Comparison of ENCODE assay signal across 7 cellular contexts in the genomic region with DNA sequence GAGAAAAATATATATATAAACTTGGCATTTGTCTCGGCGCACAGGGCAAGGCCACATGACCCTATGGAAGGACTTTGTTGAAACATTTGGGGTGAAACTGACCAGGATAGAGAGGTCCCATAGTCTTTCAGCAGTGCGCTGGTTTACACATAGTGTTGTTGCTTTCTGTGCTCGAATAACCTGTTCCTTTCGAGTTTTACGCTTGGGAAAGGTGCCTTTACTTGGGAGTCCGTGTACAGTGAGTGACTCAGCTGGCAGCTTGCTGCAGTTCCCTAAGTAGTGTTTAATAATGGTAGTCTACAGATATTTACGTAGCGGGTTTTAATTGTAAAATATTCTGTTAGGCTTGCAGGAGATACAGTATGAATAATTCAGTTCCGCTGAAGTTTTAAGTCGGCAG. TPM values are rescaled to one million over a fixed set of nuclear protein-coding genes. Genes with fewer than 3 reads are reported as not detected.
DNase-seq lines count a peak whose midpoint lies in the region; ATAC-seq, FAIRE-seq and TF ChIP-seq lines count a peak whose summit lies in the region.

No MANE protein-coding gene starts in this region.

- peak overlapping the region; percentile 86 for H2AFZ ChIP-seq in IMR-90 (replicated peaks; ENCODE audit: low read length, poor library complexity)
- H2AFZ ChIP-seq in GM12878 (ENCODE audit: control insufficient read depth, low read depth, low read length): peak overlapping the region; percentile 73
- no peak overlapping the region for H2AFZ ChIP-seq in HepG2 (ENCODE audit: low read length)

- TF ChIP-seq CTCF in IMR-90 (conservative IDR thresholded peaks at IDR 0.05; ENCODE audit: low read depth, low read length): no peak
- no peak for TF ChIP-seq CTCF in GM12878 (IDR thresholded peaks at IDR 0.05 in 2 of 3, conservative IDR thresholded peaks at IDR 0.05 in 1 of 3; ENCODE audit: control insufficient read depth in 2 of 3, extremely low read depth in 1 of 3, insufficient read depth in 1 of 3, low read depth in 3 of 3, low read length in 3 of 3)
- TF ChIP-seq CTCF in HepG2 (CRISPR knock-in tag; IDR thresholded peaks at IDR 0.05): no peak
- TF ChIP-seq CTCF in transverse colon (IDR thresholded peaks at IDR 0.05): no peak

- BruUV-seq in IMR-90 (replicated peaks; lab: Mats Ljungman, UMichigan) (no TSS peak), GM12878 (replicated peaks; lab: Mats Ljungman, UMichigan) (no TSS peak), HepG2 (replicated peaks; lab: Mats Ljungman, UMichigan) (TSS peak; percentile 84)

- intact Hi-C loops in IMR-90 (cut with micrococcal nuclease) (no loop called here), GM12878 (cut with micrococcal nuclease; ENCODE audit: unreplicated experiment) (no loop called here), HepG2 (cut with micrococcal nuclease; ENCODE audit: unreplicated experiment) (no loop called here), transverse colon (cut with DNase I; ENCODE audit: low total_unique reads) (no loop called here)

- H2BK120ac ChIP-seq in IMR-90 (ENCODE audit: low read depth, low read length): 0 out of 2 replicates have a peak overlapping the region, but pooled peaks have one; percentile 16

- H4K20me1 ChIP-seq in IMR-90 (ENCODE audit: insufficient read depth, low read length): no peaks in the 10 kb centered on the region
- H4K20me1 ChIP-seq in GM12878 (ENCODE audit: control insufficient read depth, insufficient read depth): no peaks in the 10 kb centered on the region
- H4K20me1 ChIP-seq in HepG2 (ENCODE audit: insufficient read depth, low read length): no peaks in the 10 kb centered on the region

- H3K4me2 ChIP-seq in IMR-90 (ENCODE audit: low read depth, low read length) (peak overlapping the region; percentile 82), GM12878 (ENCODE audit: control insufficient read depth, insufficient read depth) (peak overlapping the region; percentile 54), HepG2 (ENCODE audit: low read depth, low read length) (peak overlapping the region; percentile 66)

- H3K27ac ChIP-seq in IMR-90 (ENCODE audit: insufficient read depth, low read length) (peak overlapping the region; percentile 48), GM12878 (ENCODE audit: control insufficient read depth, insufficient read depth) (peak overlapping the region; percentile 55), HepG2 (ENCODE audit: extremely low read length, insufficient read depth, low read length) (peak overlapping the region; percentile 80), transverse colon (peak overlapping the region; percentile 52 to 79 (median 70))

- peaks cover 4 to 9% of the 10 kb centered on the region in 2 experiments; a peak in 3 of 4 replicates for H3K79me1 ChIP-seq in IMR-90 (ENCODE audit: low read depth in 1 of 2, low read length in 2 of 2)

- H4K8ac ChIP-seq in IMR-90 (ENCODE audit: low read depth in 2 of 2, low read length in 2 of 2): peak overlapping the region; percentile 55 to 90

- RAD21 ChIA-PET in GM12878 (lab: Charles Lee; ENCODE audit: unreplicated experiment): no interaction called here

- TF ChIP-seq POLR2A in IMR-90 (IDR thresholded peaks at IDR 0.05; ENCODE audit: low read depth, low read length) (no peak), GM12878 (IDR thresholded peaks at IDR 0.05; ENCODE audit: low read depth, low read length) (no peak), HepG2 (IDR thresholded peaks at IDR 0.05; ENCODE audit: insufficient read depth in 1 of 2, low read depth in 2 of 2, low read length in 2 of 2) (no peak), transverse colon (IDR thresholded peaks at IDR 0.05) (no peak)

- H3K4me3 ChIP-seq in IMR-90 (ENCODE audit: insufficient read depth, low read depth, low read length) (peak overlapping the region; percentile 62), GM12878 (peak overlapping the region; percentile 61), HepG2 (replicated peaks in 1 of 3; ENCODE audit: insufficient read depth in 1 of 3, low read depth in 2 of 3, low read length in 3 of 3) (peak overlapping the region; percentile 77 to 84 (median 78)), transverse colon (peak overlapping the region; percentile 39 to 69 (median 52))

- peak overlapping the region; percentile 86; the same call in 1 of the 2 replicates for H3K14ac ChIP-seq in IMR-90 (replicated peaks; ENCODE audit: low read depth, low read length)

- in situ Hi-C loops in IMR-90 (cut with MboI; ENCODE audit: low sequenced_read_pairs) (no loop called here), GM12878 (cut with MboI) (no loop called here), HepG2 (cut with HindIII; ENCODE audit: extremely low pct_ligation_motif_present, low pct_unique_long_range_greater_than_20kb) (no loop called here), transverse colon (cut with MboI; ENCODE audit: low pct_ligation_motif_present in 1 of 4, low pct_unique_long_range_greater_than_20kb in 1 of 4, low sequenced_read_pairs in 3 of 4) (no loop called here)

- no peak overlapping the region for H4K91ac ChIP-seq in IMR-90 (ENCODE audit: insufficient read depth, low read depth, low read length)

- no peak overlapping the region for H2BK20ac ChIP-seq in IMR-90 (ENCODE audit: low read depth, low read length)

- peak; percentile 12 for ATAC-seq in GM18907 (IDR thresholded peaks at IDR 0.05; ENCODE audit: unreplicated experiment)
- ATAC-seq in IMR-90 (ENCODE audit: low read depth): peak; percentile 10; the same call in 1 of the 2 replicates
- peak; percentile 18 for ATAC-seq in GM12878
- ATAC-seq in HepG2: peak; percentile 39

- H2BK15ac ChIP-seq in IMR-90 (ENCODE audit: low read depth, low read length): no peak overlapping the region

- TF ChIP-seq RAD21 in IMR-90 (IDR thresholded peaks at IDR 0.05; ENCODE audit: low read length): no peak
- TF ChIP-seq RAD21 in GM12878 (IDR thresholded peaks at IDR 0.05; ENCODE audit: insufficient read depth, low read depth, low read length): no peak
- TF ChIP-seq RAD21 in HepG2 (CRISPR knock-in tag; IDR thresholded peaks at IDR 0.05): no peak

- peak overlapping the region; percentile 79; the same call in 1 of the 2 replicates for H3K4ac ChIP-seq in IMR-90 (ENCODE audit: low read depth, low read length)

- H3K9me3 ChIP-seq in IMR-90 (ENCODE audit: control insufficient read depth, insufficient read depth, low read length) (no peaks in the 10 kb centered on the region), GM12878 (replicated peaks; ENCODE audit: control insufficient read depth, insufficient read depth, low read length) (no peaks in the 10 kb centered on the region), HepG2 (ENCODE audit: low read length) (no peaks in the 10 kb centered on the region), transverse colon (no peaks in the 10 kb centered on the region)

- H3K27me3 ChIP-seq in IMR-90 (ENCODE audit: control insufficient read depth, insufficient read depth, low read length) (no peaks in the 10 kb centered on the region), GM12878 (replicated peaks in 1 of 2; ENCODE audit: control insufficient read depth in 2 of 2, insufficient read depth in 2 of 2, low read length in 1 of 2) (no peaks in the 10 kb centered on the region), HepG2 (ENCODE audit: control insufficient read depth in 1 of 2, insufficient read depth in 2 of 2, low read length in 2 of 2) (no peaks in the 10 kb centered on the region; a peak in 1 of 5 replicates), transverse colon (no peaks in the 10 kb centered on the region)

- H3K9ac ChIP-seq in IMR-90 (ENCODE audit: low read depth, low read length): peak overlapping the region; percentile 83
- peak overlapping the region; percentile 78 for H3K9ac ChIP-seq in GM12878 (ENCODE audit: control insufficient read depth, insufficient read depth, low read length)
- H3K9ac ChIP-seq in HepG2 (ENCODE audit: insufficient read depth, low read depth, low read length): peak overlapping the region; percentile 82

- peak; percentile 28 for DNase-seq in IMR-90
- no peak for DNase-seq in GM12878 (ENCODE audit: low read depth, low spot score)
- no peak for DNase-seq in HepG2 (ENCODE audit: low spot score)
- DNase-seq in transverse colon: no peak
- no peak for DNase-seq in effector CD4-positive, alpha-beta T cell
- DNase-seq in stimulated activated naive CD4-positive, alpha-beta T cell (lab: John Stamatoyannopoulos, UW): no peak

- H3K36me3 ChIP-seq in IMR-90 (ENCODE audit: control insufficient read depth, insufficient read depth, low read length) (no peaks in the 10 kb centered on the region), GM12878 (ENCODE audit: control insufficient read depth in 2 of 2, insufficient read depth in 2 of 2, low read length in 1 of 2) (no peaks in the 10 kb centered on the region), HepG2 (replicated peaks in 1 of 2; ENCODE audit: control insufficient read depth in 1 of 2, insufficient read depth in 2 of 2, low read length in 2 of 2) (no peaks in the 10 kb centered on the region), transverse colon (no peaks in the 10 kb centered on the region)

- FAIRE-seq in GM12878 (lab: Jason Lieb, UNC) (peak; percentile 62), HepG2 (lab: Jason Lieb, UNC) (no peak)

- WGBS in IMR-90 (ENCODE audit: extremely low coverage in 2 of 2, insufficient read length in 1 of 2), 2 experiments: 33% methylated on average over 1 of the region's 11 CpGs; no CpG with 5 or more reads in 1 of the 2 experiments
- 30% methylated on average over 11 of the region's 11 CpGs for WGBS in GM12878 (ENCODE audit: insufficient coverage, insufficient replicate concordance, low lambda C conversion rate, missing lambda C conversion rate)
- WGBS in HepG2 (ENCODE audit: low lambda C conversion rate): 0% methylated on average over 7 of the region's 11 CpGs
- WGBS in transverse colon (ENCODE audit: low coverage in 1 of 2), 2 donors: 19 to 54% methylated on average over 5 to 11 of the region's 11 CpGs

- CTCF ChIA-PET in IMR-90 (lab: Yijun Ruan, JAX) (no interaction called here), GM12878 (lab: Yijun Ruan, JAX) (no interaction called here), HepG2 (lab: Yijun Ruan, JAX; ENCODE audit: low intra/inter-chr PET ratio, low total read pairs) (no interaction called here)

- no peak overlapping the region for H3K18ac ChIP-seq in IMR-90 (ENCODE audit: low read depth, low read length)

- SMC1A ChIA-PET in GM12878 (lab: Charles Lee; ENCODE audit: uncharacterized antibody, unreplicated experiment): no interaction called here

- H3K4me1 ChIP-seq in IMR-90 (ENCODE audit: control insufficient read depth, insufficient read depth, low read length) (no peaks in the 10 kb centered on the region), GM12878 (ENCODE audit: control insufficient read depth, insufficient read depth, low read length) (no peaks in the 10 kb centered on the region), HepG2 (ENCODE audit: insufficient read depth, low read length) (no peaks in the 10 kb centered on the region), transverse colon (peaks cover 0 to 5% (median 3%) of the 10 kb centered on the region in 4 donors)

- dilution Hi-C loops in IMR-90 (cut with HindIII; ENCODE audit: low sequenced_read_pairs, unreplicated experiment): no loop called here

- H3K79me2 ChIP-seq in GM12878 (ENCODE audit: control insufficient read depth, insufficient read depth, low read length): peaks cover 7% of the 10 kb centered on the region
- peaks cover 10% of the 10 kb centered on the region for H3K79me2 ChIP-seq in HepG2 (ENCODE audit: insufficient read depth, low read length)

- H4K5ac ChIP-seq in IMR-90 (ENCODE audit: low read depth, low read length): no peak overlapping the region

- H3K9me1 ChIP-seq in IMR-90 (ENCODE audit: insufficient read depth, low read length): no peaks in the 10 kb centered on the region

- H3K56ac ChIP-seq in IMR-90 (ENCODE audit: extremely low read depth, insufficient read depth, low read length): peak overlapping the region; percentile 70; the same call in 1 of the 2 replicates

- H3K23ac ChIP-seq in IMR-90 (ENCODE audit: low read depth, low read length): no peak overlapping the region

- H2AK9ac ChIP-seq in IMR-90 (replicated peaks; ENCODE audit: low read depth, low read length, poor library complexity): no peak overlapping the region

- H2AK5ac ChIP-seq in IMR-90 (ENCODE audit: low read depth, low read length): no peak overlapping the region

- TF ChIP-seq EP300 in GM12878 (IDR thresholded peaks at IDR 0.05; ENCODE audit: borderline replicate concordance in 1 of 2, control insufficient read depth in 1 of 2, low read depth in 2 of 2, low read length in 2 of 2) (no peak), HepG2 (IDR thresholded peaks at IDR 0.05; ENCODE audit: low read depth in 2 of 2, low read length in 2 of 2) (no peak), HepG2 (CRISPR knock-in tag; IDR thresholded peaks at IDR 0.05; ENCODE audit: borderline replicate concordance) (no peak), transverse colon (IDR thresholded peaks at IDR 0.05; ENCODE audit: low read depth) (no peak)

- POLR2A ChIA-PET in IMR-90 (lab: Charles Lee; ENCODE audit: unreplicated experiment) (no interaction called here), GM12878 (lab: Charles Lee) (interaction anchor here (0.5 kb wide), 1 partner anchor 209 kb away, joined by 4 read pairs; no protein-coding TSS in a partner anchor), HepG2 (lab: Yijun Ruan, JAX) (no interaction called here)

- H2BK5ac ChIP-seq in IMR-90 (ENCODE audit: low read depth, low read length, poor library complexity, severe bottlenecking): no peak overlapping the region

RNA-seq across cellular contexts. Expression of a gene that starts 0.6 kb away (rescaled TPM):
- total RNA-seq in IMR-90 (2012; rRNA removed): 9.7 and 11.1 TPM in 2 replicates
- 3.2 and 4.6 TPM in 2 replicates for polyA plus RNA-seq in IMR-90 (2012; rRNA removed)
- 0.75 and 0.82 TPM in 2 replicates for polyA plus RNA-seq in IMR-90 (2012; cell fraction: cytosol; rRNA removed)
- polyA plus RNA-seq in IMR-90 (2012; cell fraction: nucleus; rRNA removed; ENCODE audit: low replicate concordance): 0.61 and 2.5 TPM in 2 replicates
- total RNA-seq in GM12878 (2013; cell fraction: nucleolus; rRNA removed): 13.2 and 15.4 TPM in 2 replicates
- total RNA-seq in GM12878 (2014; rRNA removed): 4.5 and 5.9 TPM in 2 replicates
- 9.3 and 9.4 TPM in 2 replicates for total RNA-seq in GM12878 (2014; rRNA removed; fragmentation: Illumina TruSeq; extraction: Trizol)
- total RNA-seq in GM12878 (2021): 13.6 and 14.7 TPM in 2 replicates
- polyA plus RNA-seq in GM12878 (2011; ENCODE audit: low read depth): 6.1 TPM
- polyA plus RNA-seq in GM12878 (2011; rRNA removed): 9.6 and 12.5 TPM in 2 replicates
- polyA plus RNA-seq in GM12878 (2011; cell fraction: cytosol; rRNA removed): 3.2 and 4.0 TPM in 2 replicates
- polyA plus RNA-seq in GM12878 (2011; cell fraction: nucleus; rRNA removed): 3.9 and 4.6 TPM in 2 replicates
- 4.5 and 6.8 TPM in 2 replicates for polyA plus RNA-seq in GM12878 (2012)
- polyA plus RNA-seq in GM12878 (2014; fragmentation: Illumina TruSeq; extraction: Trizol): 7.7 and 7.9 TPM in 2 replicates
- 1 to 10 TPM; 5.6 to 9.8 TPM for polyA plus RNA-seq in GM12878 (2014; fragmentation: Nextera tagmentation; extraction: Ambion mirVana)
- 4.4 and 5.0 TPM in 2 replicates for polyA plus RNA-seq in GM12878 (2014; rRNA removed)
- polyA plus RNA-seq in GM12878 (2016; fragmentation: Nextera tagmentation; extraction: Ambion mirVana): 1 to 10 TPM; 5.5 to 7.5 TPM
- 6.3 and 9.4 TPM in 2 replicates for polyA minus RNA-seq in GM12878 (2011; rRNA and poly(A)+ RNA removed)
- 4.6 and 5.1 TPM in 2 replicates for polyA minus RNA-seq in GM12878 (2011; cell fraction: cytosol; rRNA and poly(A)+ RNA removed)
- polyA minus RNA-seq in GM12878 (2011; cell fraction: nucleus; rRNA and poly(A)+ RNA removed): 2.4 and 2.8 TPM in 2 replicates
- 13.9 and 28.0 TPM in 2 replicates for total RNA-seq in HepG2 (2016; rRNA removed; fragmentation: Illumina TruSeq; extraction: Trizol)
- 6.0 and 6.2 TPM in 2 replicates for total RNA-seq in HepG2 (2016; cell fraction: cytosol; rRNA removed; fragmentation: Illumina TruSeq; extraction: Trizol; ENCODE audit: low read depth)
- 14.5 and 27.0 TPM in 2 replicates for total RNA-seq in HepG2 (2016; cell fraction: insoluble cytoplasmic fraction; rRNA removed; fragmentation: Illumina TruSeq; extraction: Trizol)
- 4.4 and 5.0 TPM in 2 replicates for total RNA-seq in HepG2 (2016; cell fraction: membrane; rRNA removed; fragmentation: Illumina TruSeq; extraction: Trizol)
- total RNA-seq in HepG2 (2016; cell fraction: nucleus; rRNA removed; fragmentation: Illumina TruSeq; extraction: Trizol): 9.6 and 12.3 TPM in 2 replicates
- polyA plus RNA-seq in HepG2 (2011; rRNA removed): 5.3 and 7.3 TPM in 2 replicates
- 2.6 and 4.3 TPM in 2 replicates for polyA plus RNA-seq in HepG2 (2011; cell fraction: cytosol; rRNA removed)
- polyA plus RNA-seq in HepG2 (2011; cell fraction: nucleus; rRNA removed): 2.9 and 3.3 TPM in 2 replicates
- 7.8 and 9.6 TPM in 2 replicates for polyA plus RNA-seq in HepG2 (2012)
- 1.9 and 2.5 TPM in 2 replicates for polyA plus RNA-seq in HepG2 (2016; cell fraction: cytosol; fragmentation: Illumina TruSeq; extraction: Trizol; ENCODE audit: low read depth)
- polyA plus RNA-seq in HepG2 (2016; cell fraction: insoluble cytoplasmic fraction; fragmentation: Illumina TruSeq; extraction: Trizol; ENCODE audit: low read depth): 18.7 and 22.2 TPM in 2 replicates
- polyA plus RNA-seq in HepG2 (2016; cell fraction: membrane; fragmentation: Illumina TruSeq; extraction: Trizol; ENCODE audit: low read depth): 2.0 and 2.8 TPM in 2 replicates
- polyA plus RNA-seq in HepG2 (2016; cell fraction: nucleus; fragmentation: Illumina TruSeq; extraction: Trizol; ENCODE audit: insufficient read depth, low read depth): 9.0 and 11.5 TPM in 2 replicates
- 2.7 and 10.9 TPM in 2 replicates for polyA minus RNA-seq in HepG2 (2011; rRNA and poly(A)+ RNA removed; ENCODE audit: low replicate concordance)
- 5.8 and 8.5 TPM in 2 replicates for polyA minus RNA-seq in HepG2 (2011; cell fraction: cytosol; rRNA and poly(A)+ RNA removed)
- 8.4 and 10.7 TPM in 2 replicates for polyA minus RNA-seq in HepG2 (2011; cell fraction: nucleus; rRNA and poly(A)+ RNA removed)
- total RNA-seq in transverse colon: 10 to 100 TPM in 2 of 4 donors, 1 to 10 TPM in 2; 1.1 to 11.2 (median 7.2) TPM
